10 cellular contexts compared by ENCODE assay signal in the genomic region with DNA sequence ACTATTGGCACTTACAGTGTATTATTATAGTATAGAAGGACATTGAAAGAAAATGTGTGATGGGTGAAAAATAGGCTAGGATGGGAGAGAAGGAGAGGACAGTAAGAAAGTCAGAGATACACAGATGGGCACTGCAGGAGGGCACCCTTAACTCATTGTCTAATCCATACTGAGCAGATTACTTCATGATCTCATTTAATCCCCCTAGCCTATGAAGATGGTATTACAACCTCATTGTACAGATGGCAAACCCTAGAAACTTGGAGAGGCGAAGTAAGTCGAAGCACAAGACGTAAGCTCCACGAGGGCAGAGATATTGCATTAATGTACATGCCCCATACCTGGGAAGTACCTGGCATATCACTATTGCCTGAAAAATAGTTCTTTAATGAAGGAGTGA.
DNase-seq lines count a peak whose midpoint lies in the region; ATAC-seq and TF ChIP-seq lines count a peak whose summit lies in the region.
"Had no signal": no experiment of that assay in that cellular context is flagged by ENCODE, and none has a peak within 500 bp of the region (broad histone marks: within the 10 kb centered on the region; RNA-seq: fewer than 3 reads in every experiment).

No MANE protein-coding gene starts in this region.

- no peaks in the 10 kb centered on the region for H3K9me3 ChIP-seq in AG04450 (ENCODE audit: control insufficient read depth, insufficient read depth, low read length)

- no peak for DNase-seq in AG04450 (ENCODE audit: low read depth, low spot score)
- DNase-seq in NB4 (ENCODE audit: low read depth), result peak; percentile 13
- DNase-seq in epithelial cell of proximal tubule (ENCODE audit: low read depth), result no peak
- DNase-seq in NOMO-1 treated with dmso at 0.1 percent for 144 hours (lab: John Stamatoyannopoulos, UW; ENCODE audit: unreplicated experiment), result no peak
- DNase-seq in NCI-H1092 treated with DMSO at 0.1 percent for 48 hours (lab: John Stamatoyannopoulos, UW), result no peak
- DNase-seq in effector CD4-positive, alpha-beta T cell, result no peak
- DNase-seq: activated T-cell treated with anti-CD3 and anti-CD28 coated beads, Interleukin-2, amount 50 U/mL, for 24 hours; posterior cingulate gyrus had no signal

- CTCF ChIA-PET in AG04450 (lab: Charles Lee), result interaction anchor here (0.9 kb wide), 1 partner anchor 346 kb away, joined by 3 read pairs; no protein-coding TSS in a partner anchor

- POLR2A ChIA-PET in AG04450 (lab: Yijun Ruan, JAX), result no interaction called here

- TF ChIP-seq POLR2A in NB4 (IDR thresholded peaks at IDR 0.05; ENCODE audit: extremely low read depth, insufficient read length), result no peak

- peak; percentile 55 for ATAC-seq in GM18508 (IDR thresholded peaks at IDR 0.05; ENCODE audit: insufficient read depth, unreplicated experiment)
- no peak for ATAC-seq in HG03439 (IDR thresholded peaks at IDR 0.05; ENCODE audit: unreplicated experiment)

- TF ChIP-seq CTCF in AG04450 (IDR thresholded peaks at IDR 0.05; ENCODE audit: low read depth, low read length) (peak; percentile 50), NB4 (IDR thresholded peaks at IDR 0.05; ENCODE audit: low read depth, low read length) (no peak), epithelial cell of proximal tubule (conservative IDR thresholded peaks at IDR 0.05; ENCODE audit: low read depth, low read length) (peak; percentile 42)

- no peak overlapping the region for H3K27ac ChIP-seq in AG04450 (ENCODE audit: low read depth, low read length)

- H3K4me3 ChIP-seq in AG04450 (ENCODE audit: low read depth, low read length), result no peak overlapping the region
- no peak overlapping the region for H3K4me3 ChIP-seq in NB4 (ENCODE audit: low read depth, low read length)
- H3K4me3 ChIP-seq in epithelial cell of proximal tubule (ENCODE audit: low read depth, low read length), result no peak overlapping the region

- no peaks in the 10 kb centered on the region for H3K27me3 ChIP-seq in AG04450 (ENCODE audit: control insufficient read depth, insufficient read depth, low read length)
